ENCODE assay signal across 15 cellular contexts in genomic region chr12:16610743-16611142, GRCh38. TPM values are rescaled to one million over a fixed set of nuclear protein-coding genes. Genes with fewer than 3 reads are reported as not detected.
DNase-seq lines count a peak whose midpoint lies in the region; ATAC-seq and TF ChIP-seq lines count a peak whose summit lies in the region.
"Had no signal": no experiment of that assay in that cellular context is flagged by ENCODE, and none has a peak within 500 bp of the region (broad histone marks: within the 10 kb centered on the region; RNA-seq: fewer than 3 reads in every experiment).

No MANE protein-coding gene starts in this region.

- no peaks in the 10 kb centered on the region for H4K20me1 ChIP-seq in OCI-LY7 (ENCODE audit: insufficient read depth, low read length)

- H2AFZ ChIP-seq in OCI-LY7 (ENCODE audit: low read length), result peak overlapping the region; percentile 46

- no peak for TF ChIP-seq CTCF in OCI-LY7 (conservative IDR thresholded peaks at IDR 0.05; ENCODE audit: low read length)

- H3K36me3 ChIP-seq in OCI-LY7 (ENCODE audit: insufficient read depth, low read length) (no peaks in the 10 kb centered on the region), aorta (ENCODE audit: control insufficient read depth in 1 of 2, insufficient read depth in 2 of 2, low read length in 1 of 2) (no peaks in the 10 kb centered on the region)

- H3K27ac ChIP-seq in OCI-LY7 (ENCODE audit: low read depth, low read length, poor library complexity, severe bottlenecking), result peak overlapping the region; percentile 80
- H3K27ac ChIP-seq in aorta (ENCODE audit: low read depth in 1 of 2, low read length in 2 of 2), result peak overlapping the region in 1 of 2 donors; percentile 10

- peaks cover 74% of the 10 kb centered on the region for H3K4me1 ChIP-seq in OCI-LY7 (ENCODE audit: insufficient read depth, low read length, poor library complexity, severe bottlenecking)
- H3K4me1 ChIP-seq in aorta (ENCODE audit: control insufficient read depth in 1 of 2, insufficient read depth in 2 of 2, low read length in 2 of 2), result peaks cover 0 to 2% of the 10 kb centered on the region in 2 donors

- ATAC-seq in aorta (ENCODE audit: low FRiP score), result no peak
- ATAC-seq: activated naive CD8-positive, alpha-beta T cell treated with anti-CD3 and anti-CD28 coated beads, Interleukin-2, amount 50 U/mL, for 24 hours; K562; Panc1 had no signal

- peak overlapping the region; percentile 80 for H3K4me2 ChIP-seq in OCI-LY7 (ENCODE audit: low read length)
- H3K4me2 ChIP-seq: smooth muscle cell had no signal

- WGBS in aorta, 2 donors, result 13% methylated on average over 1 of the region's 1 CpG

- no peaks in the 10 kb centered on the region for H3K9me3 ChIP-seq in OCI-LY7 (ENCODE audit: low read length)
- no peaks in the 10 kb centered on the region for H3K9me3 ChIP-seq in aorta (ENCODE audit: control insufficient read depth, low read length)

- CTCF ChIA-PET in OCI-LY7 (lab: Charles Lee; ENCODE audit: unreplicated experiment), result no interaction called here

- no peaks in the 10 kb centered on the region for H3K9me2 ChIP-seq in OCI-LY7 (ENCODE audit: insufficient read depth, low read length)

- no peaks in the 10 kb centered on the region for H3K27me3 ChIP-seq in aorta (ENCODE audit: control insufficient read depth in 1 of 2, insufficient read depth in 2 of 2, low read length in 1 of 2)

- intact Hi-C loops in OCI-LY7 (cut with micrococcal nuclease; ENCODE audit: unreplicated experiment), result no loop called here
- intact Hi-C loops in aorta (cut with DNase I), result no loop called here

- H3K79me2 ChIP-seq in OCI-LY7 (ENCODE audit: insufficient read depth, low read depth, low read length), result 0 out of 2 replicates have a peak, but pooled peaks cover under 1% of the 10 kb centered on the region

- peak; percentile 77 for DNase-seq in NCI-H510A treated with DMSO at 0.1 percent for 48 hours (lab: John Stamatoyannopoulos, UW)
- DNase-seq in NCI-H510A (lab: John Stamatoyannopoulos, UW), result no peak
- peak; percentile 39 for DNase-seq in OCI-LY7 (ENCODE audit: low spot score)
- DNase-seq in middle frontal gyrus (ENCODE audit: extremely low spot score, low spot score), result peak; percentile 3
- no peak for DNase-seq in aorta
- DNase-seq in MV-4-11 (lab: John Stamatoyannopoulos, UW), result no peak
- no peak for DNase-seq in DMS153 (lab: John Stamatoyannopoulos, UW)
- DNase-seq in HuH-7 (ENCODE audit: low spot score), result no peak
- DNase-seq: activated naive CD8-positive, alpha-beta T cell treated with anti-CD3 and anti-CD28 coated beads, Interleukin-2, amount 50 U/mL, for 24 hours; cortex of kidney; mammary epithelial cell; NCI-H2107 had no signal

- POLR2A ChIA-PET in OCI-LY7 (lab: Charles Lee), result interaction anchor here (0.8 to 2.6 kb wide), 15 partner anchors 9 to 979 kb away, joined by 3 to 23 read pairs (median 4); no protein-coding TSS in a partner anchor

- BruUV-seq in OCI-LY7 (replicated peaks; lab: Mats Ljungman, UMichigan), result no TSS peak

- H3K4me3 ChIP-seq in OCI-LY7 (ENCODE audit: low read depth, low read length, poor library complexity, severe bottlenecking) (peak overlapping the region; percentile 77), aorta (ENCODE audit: low read length in 2 of 2) (peak overlapping the region; percentile 51 to 60)
- H3K4me3 ChIP-seq: K562, smooth muscle cell had no signal

RNA-seq across cellular contexts. Expression of gene LMO3, which starts 4.8 kb away (rescaled TPM):
- 12.3 and 13.1 TPM in 2 replicates for total RNA-seq in OCI-LY7 (2014; rRNA removed; shearing (Covaris generic))
- total RNA-seq in OCI-LY7 (2022) (10.6 and 14.5 TPM in 2 replicates), aorta (10 to 100 TPM; 26.8 to 28.2 TPM)
- polyA plus RNA-seq in aorta, result 10 to 100 TPM in 1 of 2 donors, 1 to 10 TPM in 1; 8.1 to 11.0 TPM
- total RNA-seq: mammary epithelial cell had no signal

Comparison
In these comparisons a context has a peak if more than half of its experiments do, and no peak if none do; other contexts are left out.
1. DNase-seq: peak in NCI-H510A treated with DMSO at 0.1 percent for 48 hours (single experiment), OCI-LY7 (single experiment) and middle frontal gyrus (single experiment); none in NCI-H510A (single experiment), aorta (0 of 2), MV-4-11 (single experiment), DMS153 (single experiment) and HuH-7 (single experiment).